Comparison of ENCODE assay signal across 34 cellular contexts in genomic region chr1:197081117-197081753, GRCh38. TPM values are rescaled to one million over a fixed set of nuclear protein-coding genes. Genes with fewer than 3 reads are reported as not detected.
"Had no signal": no experiment of that assay in that cellular context is flagged by ENCODE, and none has a peak within 500 bp of the region (broad histone marks: within the 10 kb centered on the region; RNA-seq: fewer than 3 reads in every experiment).

No MANE protein-coding gene starts in this region.

- DNase-seq: activated B cell treated with CpG ODN at 0.5 μM for 24 hours; activated CD4-positive, alpha-beta T cell treated with anti-CD3 and anti-CD28 coated beads, Interleukin-2, amount 50 U/mL, for 1 hour; activated CD8-positive, alpha-beta T cell treated with anti-CD3 and anti-CD28 coated beads for 36 hours; activated naive CD4-positive, alpha-beta T cell; activated T-cell treated with anti-CD3 and anti-CD28 coated beads, Interleukin-2, amount 50 U/mL, for 72 hours; brain microvascular endothelial cell; cortex of kidney; effector memory CD8-positive, alpha-beta T cell; left colon; mammary epithelial cell; naive B cell; nephron progenitor cell; ovary; right lobe of liver; stimulated activated CD4-positive, alpha-beta T cell treated with anti-CD3 and anti-CD28 coated beads, Interleukin-2, amount 100 ng/mL, for 48 hours; stimulated activated naive CD4-positive, alpha-beta T cell treated with Interleukin-2 at 50 U/mL for 16 hours; transverse colon had no signal

- H2AFZ ChIP-seq: hepatocyte had no signal

- H3K36me3 ChIP-seq: ascending aorta, gastroesophageal sphincter, ovary, right lobe of liver had no signal

- H3K4me3 ChIP-seq: ascending aorta, gastroesophageal sphincter, hepatocyte, ovary, right lobe of liver, transverse colon had no signal

- H3K27ac ChIP-seq: ascending aorta, brain microvascular endothelial cell, gastroesophageal sphincter, hepatocyte, neutrophil, ovary, right lobe of liver, transverse colon had no signal

- H3K4me1 ChIP-seq: ascending aorta, gastroesophageal sphincter, transverse colon had no signal

- H3K9me3 ChIP-seq: ascending aorta, right lobe of liver had no signal

- ATAC-seq: activated CD8-positive, alpha-beta T cell treated with anti-CD3 and anti-CD28 coated beads for 36 hours; activated T-cell treated with anti-CD3 and anti-CD28 coated beads, Interleukin-2, amount 50 U/mL, for 72 hours; effector memory CD8-positive, alpha-beta T cell; gastroesophageal sphincter; left colon; right lobe of liver had no signal

- H3K4me2 ChIP-seq: hepatocyte had no signal

- H3K27me3 ChIP-seq: ascending aorta, brain microvascular endothelial cell, gastroesophageal sphincter, hepatocyte, neutrophil, ovary, right lobe of liver, transverse colon had no signal

- H3K79me2 ChIP-seq: hepatocyte had no signal

RNA-seq across cellular contexts. Expression of gene F13B, which starts 14.2 kb away (rescaled TPM):
- total RNA-seq: activated B cell treated with CpG ODN at 0.5 μM for 24 hours; activated CD8-positive, alpha-beta T cell treated with anti-CD3 and anti-CD28 coated beads for 36 hours; activated T-cell treated with anti-CD3 and anti-CD28 coated beads, Interleukin-2, amount 50 U/mL, for 72 hours; ascending aorta; cardiac septum; cerebellum; fibroblast of lung; fibroblast of villous mesenchyme; gastroesophageal sphincter; left colon; mesothelial cell of epicardium; ovary; progenitor cell of endocrine pancreas; renal cortical epithelial cell; skeletal muscle tissue; temporal lobe; transverse colon; urinary bladder had no signal
- polyA plus RNA-seq: adipose tissue, esophagus, fibroblast of lung, keratinocyte, mammary epithelial cell, ovary had no signal
